In genomic region chr10:132880148-132880981, GRCh38 we compare ENCODE assay signal across 13 cellular contexts.
"Had no signal": no experiment of that assay in that cellular context is flagged by ENCODE, and none has a peak within 500 bp of the region (broad histone marks: within the 10 kb centered on the region; RNA-seq: fewer than 3 reads in every experiment).

No MANE protein-coding gene starts in this region.

- H3K27ac ChIP-seq: brain microvascular endothelial cell, pancreas had no signal

- DNase-seq: activated CD4-positive, alpha-beta memory T cell treated with anti-CD3 and anti-CD28 coated beads, Interleukin-2, amount 10 ng/mL, durations not matched to agents 7 days and 5 days; activated CD4-positive, alpha-beta T cell treated with anti-CD3 and anti-CD28 coated beads for 36 hours; amygdala; brain microvascular endothelial cell; mesenchymal stem cell; T-helper 9 cell; trophoblast cell had no signal

- H3K36me3 ChIP-seq: brain microvascular endothelial cell, pancreas had no signal

- H3K4me1 ChIP-seq: pancreas had no signal

- H3K9me3 ChIP-seq: pancreas had no signal

- H3K27me3 Mint-ChIP-seq: activated CD4-positive, alpha-beta memory T cell treated with anti-CD3 and anti-CD28 coated beads, Interleukin-2, amount 10 ng/mL, durations not matched to agents 7 days and 5 days had no signal

- H3K4me3 ChIP-seq: pancreas, smooth muscle cell had no signal

- H3K4me2 ChIP-seq: smooth muscle cell had no signal

- H3K27ac Mint-ChIP-seq: activated CD4-positive, alpha-beta memory T cell treated with anti-CD3 and anti-CD28 coated beads, Interleukin-2, amount 10 ng/mL, durations not matched to agents 7 days and 5 days; activated CD4-positive, alpha-beta T cell treated with anti-CD3 and anti-CD28 coated beads for 36 hours; activated naive CD4-positive, alpha-beta T cell treated with anti-CD3 and anti-CD28 coated beads, Interleukin-2, amount 50 U/mL, for 72 hours; activated T-helper 1 cell treated with anti-CD3 and anti-CD28 coated beads, Interleukin-12 subunit alpha, Interleukin-12 subunit beta, Interleukin-2, Interleukin-4 antibody, amounts not matched to agents 30 ng/mL and 10 ng/mL and 1 ng/mL, durations not matched to agents 14 hours and 24 hours and 36 hours; stimulated activated effector memory CD8-positive, alpha-beta T cell treated with anti-CD3 and anti-CD28 coated beads, Interleukin-12 subunit alpha, Interleukin-12 subunit beta, amount 100 ng/mL, for 72 hours had no signal

- H3K4me3 Mint-ChIP-seq: activated CD4-positive, alpha-beta memory T cell treated with anti-CD3 and anti-CD28 coated beads, Interleukin-2, amount 10 ng/mL, durations not matched to agents 7 days and 5 days; activated CD4-positive, alpha-beta T cell treated with anti-CD3 and anti-CD28 coated beads for 36 hours; activated T-helper 1 cell treated with anti-CD3 and anti-CD28 coated beads, Interleukin-12 subunit alpha, Interleukin-12 subunit beta, Interleukin-2, Interleukin-4 antibody, amounts not matched to agents 30 ng/mL and 10 ng/mL and 1 ng/mL, durations not matched to agents 14 hours and 24 hours and 36 hours; neural crest cell; stimulated activated effector memory CD8-positive, alpha-beta T cell treated with anti-CD3 and anti-CD28 coated beads, Interleukin-12 subunit alpha, Interleukin-12 subunit beta, amount 100 ng/mL, for 72 hours had no signal

- FAIRE-seq: pancreas had no signal

- H3K36me3 Mint-ChIP-seq: stimulated activated effector memory CD8-positive, alpha-beta T cell treated with anti-CD3 and anti-CD28 coated beads, Interleukin-12 subunit alpha, Interleukin-12 subunit beta, amount 100 ng/mL, for 72 hours had no signal

- H3K9me3 Mint-ChIP-seq: activated CD4-positive, alpha-beta memory T cell treated with anti-CD3 and anti-CD28 coated beads, Interleukin-2, amount 10 ng/mL, durations not matched to agents 7 days and 5 days; activated T-helper 1 cell treated with anti-CD3 and anti-CD28 coated beads, Interleukin-12 subunit alpha, Interleukin-12 subunit beta, Interleukin-2, Interleukin-4 antibody, amounts not matched to agents 30 ng/mL and 10 ng/mL and 1 ng/mL, durations not matched to agents 14 hours and 24 hours and 36 hours; neural crest cell; stimulated activated effector memory CD8-positive, alpha-beta T cell treated with anti-CD3 and anti-CD28 coated beads, Interleukin-12 subunit alpha, Interleukin-12 subunit beta, amount 100 ng/mL, for 72 hours had no signal

- H3K4me1 Mint-ChIP-seq: activated CD4-positive, alpha-beta memory T cell treated with anti-CD3 and anti-CD28 coated beads, Interleukin-2, amount 10 ng/mL, durations not matched to agents 7 days and 5 days; activated CD4-positive, alpha-beta T cell treated with anti-CD3 and anti-CD28 coated beads for 36 hours had no signal
